In the genomic region with DNA sequence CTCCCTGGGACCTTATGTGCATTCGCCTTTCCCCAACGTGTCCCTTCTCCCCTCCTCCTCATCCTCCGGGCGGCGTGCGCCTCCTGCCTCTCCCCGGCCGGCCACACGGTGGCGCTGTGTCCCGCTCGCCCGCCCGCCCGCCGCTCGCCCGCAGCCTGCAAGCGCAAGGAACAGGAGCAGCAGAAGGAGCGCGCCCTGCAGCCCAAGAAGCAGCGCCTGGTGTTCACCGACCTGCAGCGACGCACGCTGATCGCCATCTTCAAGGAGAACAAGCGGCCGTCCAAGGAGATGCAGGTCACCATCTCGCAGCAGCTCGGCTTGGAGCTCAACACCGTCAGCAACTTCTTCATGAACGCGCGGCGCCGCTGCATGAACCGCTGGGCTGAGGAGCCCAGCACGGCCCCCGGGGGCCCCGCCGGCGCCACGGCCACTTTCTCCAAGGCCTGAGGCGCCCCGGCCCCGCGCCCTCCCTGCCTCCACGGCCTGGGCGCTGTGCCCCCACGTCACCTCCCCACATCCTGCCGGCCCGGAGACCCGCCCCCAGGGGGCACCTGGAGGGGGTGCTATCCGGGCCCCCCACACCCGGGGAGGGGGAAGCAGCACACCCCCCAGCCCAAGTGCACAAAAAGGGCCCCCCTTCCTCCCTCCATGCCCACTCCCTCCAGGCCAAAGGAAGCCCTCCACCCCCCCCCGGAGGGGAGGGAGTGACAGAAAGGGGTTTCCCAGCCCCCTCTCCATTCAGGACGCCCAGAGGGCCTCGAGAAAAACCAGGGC, we compare ENCODE assay signal across 2 cellular contexts.
TF ChIP-seq lines count a peak whose summit lies in the region.

No MANE protein-coding gene starts in this region.

TF ChIP-seq in IMR-90, 13 proteins besides CTCF, POLR2A, EP300 and RAD21:
- TF ChIP-seq RCOR1 (IDR thresholded peaks at IDR 0.05; ENCODE audit: insufficient replicate concordance, low read length) (no peak), FOS (IDR thresholded peaks at IDR 0.05; ENCODE audit: low read depth, low read length) (no peak), RFX5 (IDR thresholded peaks at IDR 0.05; ENCODE audit: low read depth, low read length) (no peak), MXI1 (IDR thresholded peaks at IDR 0.05; ENCODE audit: borderline replicate concordance, low read depth, low read length) (no peak), SMC3 (IDR thresholded peaks at IDR 0.05; ENCODE audit: low read depth, low read length) (no peak), CEBPB (IDR thresholded peaks at IDR 0.05; ENCODE audit: low read depth, low read length) (no peak), CHD1 (IDR thresholded peaks at IDR 0.05; ENCODE audit: low read depth, low read length) (no peak), MAZ (IDR thresholded peaks at IDR 0.05; ENCODE audit: borderline replicate concordance, low read depth, low read length) (no peak)

TF ChIP-seq in K562, 482 proteins besides CTCF, POLR2A, EP300 and RAD21 (continues in another document):
- TF ChIP-seq ZNF316 (IDR thresholded peaks at IDR 0.05) (no peak), ZBTB17 (CRISPR knock-in tag; IDR thresholded peaks at IDR 0.05) (no peak), CAMTA2 (CRISPR knock-in tag; conservative IDR thresholded peaks at IDR 0.05) (no peak), PURB (CRISPR knock-in tag; IDR thresholded peaks at IDR 0.05; ENCODE audit: low read depth) (no peak), MYNN (IDR thresholded peaks at IDR 0.05) (no peak), MYNN (CRISPR knock-in tag; IDR thresholded peaks at IDR 0.05) (no peak), TRIM24 (IDR thresholded peaks at IDR 0.05) (peak in 1 of 2 experiments; percentile 57; a peak in 2 of 4 replicates), CBFA2T2 (conservative IDR thresholded peaks at IDR 0.05) (no peak), ZNF165 (CRISPR knock-in tag; IDR thresholded peaks at IDR 0.05; ENCODE audit: borderline replicate concordance) (no peak), JUN (IDR thresholded peaks at IDR 0.05; ENCODE audit: borderline replicate concordance, low read depth, low read length) (no peak), JUN (CRISPR knock-in tag; IDR thresholded peaks at IDR 0.05; ENCODE audit: borderline replicate concordance) (no peak), ZNF644 (tag; IDR thresholded peaks at IDR 0.05; ENCODE audit: low read depth) (no peak), CBX1 (IDR thresholded peaks at IDR 0.05; ENCODE audit: low read depth) (peak; percentile 97; the same call in 1 of the 2 replicates), ZFPM2 (CRISPR knock-in tag; IDR thresholded peaks at IDR 0.05) (no peak), STAG1 (CRISPR knock-in tag; IDR thresholded peaks at IDR 0.05; ENCODE audit: borderline replicate concordance) (peak; percentile 43; the same call in 1 of the 2 replicates), BCOR (IDR thresholded peaks at IDR 0.05) (peak; percentile 37; the same call in 1 of the 2 replicates), TEAD1 (CRISPR knock-in tag; IDR thresholded peaks at IDR 0.05) (peak in 1 of 2 experiments; percentile 62; a peak in 1 of 4 replicates), ZNF584 (CRISPR knock-in tag; IDR thresholded peaks at IDR 0.05; ENCODE audit: low read depth) (no peak), PCBP2 (IDR thresholded peaks at IDR 0.05; ENCODE audit: low read depth, low read length, poor library complexity, severe bottlenecking) (peak; percentile 76), RB1 (IDR thresholded peaks at IDR 0.05; ENCODE audit: low read depth) (0 out of 2 replicates have a peak, but pooled peaks have one; percentile 69), SMARCA5 (IDR thresholded peaks at IDR 0.05) (no peak), CHD4 (IDR thresholded peaks at IDR 0.05; ENCODE audit: insufficient read depth, insufficient replicate concordance, low read depth, low read length, poor library complexity, severe bottlenecking) (peak; percentile 89), RBM25 (IDR thresholded peaks at IDR 0.05; ENCODE audit: low read depth, low read length, severe bottlenecking) (peak; percentile 22), SP1 (CRISPR knock-in tag; IDR thresholded peaks at IDR 0.05) (peak; percentile 59; the same call in 1 of the 2 replicates), ZNF263 (CRISPR knock-in tag; IDR thresholded peaks at IDR 0.05; ENCODE audit: borderline replicate concordance) (0 out of 2 replicates have a peak, but pooled peaks have one; percentile 11), GATA2 (CRISPR knock-in tag; IDR thresholded peaks at IDR 0.05) (0 out of 2 replicates have a peak, but pooled peaks have one; percentile 16), TRIM28 (IDR thresholded peaks at IDR 0.05) (peak; percentile 56; the same call in 1 of the 2 replicates), NCOR1 (IDR thresholded peaks at IDR 0.05) (no peak), CBFA2T3 (IDR thresholded peaks at IDR 0.05) (no peak), GABPB1 (CRISPR knock-in tag; IDR thresholded peaks at IDR 0.05) (peak; percentile 67; the same call in 1 of the 2 replicates), ZEB2 (IDR thresholded peaks at IDR 0.05) (peak; percentile 44; the same call in 1 of the 2 replicates), XRCC4 (IDR thresholded peaks at IDR 0.05; ENCODE audit: extremely low read depth, insufficient read depth, insufficient read length) (no peak), ARID1B (IDR thresholded peaks at IDR 0.05) (no peak), NFATC3 (IDR thresholded peaks at IDR 0.05) (no peak), RBM22 (IDR thresholded peaks at IDR 0.05; ENCODE audit: low read depth, low read length, poor library complexity, severe bottlenecking) (no peak), ZNF445 (CRISPR knock-in tag; IDR thresholded peaks at IDR 0.05; ENCODE audit: low read depth) (no peak)
- TF ChIP-seq, protein P1, sequence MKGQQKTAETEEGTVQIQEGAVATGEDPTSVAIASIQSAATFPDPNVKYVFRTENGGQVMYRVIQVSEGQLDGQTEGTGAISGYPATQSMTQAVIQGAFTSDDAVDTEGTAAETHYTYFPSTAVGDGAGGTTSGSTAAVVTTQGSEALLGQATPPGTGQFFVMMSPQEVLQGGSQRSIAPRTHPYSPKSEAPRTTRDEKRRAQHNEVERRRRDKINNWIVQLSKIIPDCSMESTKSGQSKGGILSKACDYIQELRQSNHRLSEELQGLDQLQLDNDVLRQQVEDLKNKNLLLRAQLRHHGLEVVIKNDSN (CRISPR knock-in tag; IDR thresholded peaks at IDR 0.05) = peak; percentile 32; the same call in 1 of the 2 replicates
- TF ChIP-seq, protein P2, sequence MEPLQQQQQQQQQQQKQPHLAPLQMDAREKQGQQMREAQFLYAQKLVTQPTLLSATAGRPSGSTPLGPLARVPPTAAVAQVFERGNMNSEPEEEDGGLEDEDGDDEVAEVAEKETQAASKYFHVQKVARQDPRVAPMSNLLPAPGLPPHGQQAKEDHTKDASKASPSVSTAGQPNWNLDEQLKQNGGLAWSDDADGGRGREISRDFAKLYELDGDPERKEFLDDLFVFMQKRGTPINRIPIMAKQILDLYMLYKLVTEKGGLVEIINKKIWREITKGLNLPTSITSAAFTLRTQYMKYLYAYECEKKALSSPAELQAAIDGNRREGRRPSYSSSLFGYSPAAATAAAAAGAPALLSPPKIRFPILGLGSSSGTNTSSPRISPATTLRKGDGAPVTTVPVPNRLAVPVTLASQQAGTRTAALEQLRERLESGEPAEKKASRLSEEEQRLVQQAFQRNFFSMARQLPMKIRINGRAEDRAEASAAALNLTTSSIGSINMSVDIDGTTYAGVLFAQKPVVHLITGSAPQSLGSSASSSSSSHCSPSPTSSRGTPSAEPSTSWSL (CRISPR knock-in tag; IDR thresholded peaks at IDR 0.05; ENCODE audit: borderline replicate concordance) = no peak
- TF ChIP-seq, protein P3, sequence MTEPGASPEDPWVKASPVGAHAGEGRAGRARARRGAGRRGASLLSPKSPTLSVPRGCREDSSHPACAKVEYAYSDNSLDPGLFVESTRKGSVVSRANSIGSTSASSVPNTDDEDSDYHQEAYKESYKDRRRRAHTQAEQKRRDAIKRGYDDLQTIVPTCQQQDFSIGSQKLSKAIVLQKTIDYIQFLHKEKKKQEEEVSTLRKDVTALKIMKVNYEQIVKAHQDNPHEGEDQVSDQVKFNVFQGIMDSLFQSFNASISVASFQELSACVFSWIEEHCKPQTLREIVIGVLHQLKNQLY (CRISPR knock-in tag; conservative IDR thresholded peaks at IDR 0.05) = no peak
- TF ChIP-seq, protein P4, sequence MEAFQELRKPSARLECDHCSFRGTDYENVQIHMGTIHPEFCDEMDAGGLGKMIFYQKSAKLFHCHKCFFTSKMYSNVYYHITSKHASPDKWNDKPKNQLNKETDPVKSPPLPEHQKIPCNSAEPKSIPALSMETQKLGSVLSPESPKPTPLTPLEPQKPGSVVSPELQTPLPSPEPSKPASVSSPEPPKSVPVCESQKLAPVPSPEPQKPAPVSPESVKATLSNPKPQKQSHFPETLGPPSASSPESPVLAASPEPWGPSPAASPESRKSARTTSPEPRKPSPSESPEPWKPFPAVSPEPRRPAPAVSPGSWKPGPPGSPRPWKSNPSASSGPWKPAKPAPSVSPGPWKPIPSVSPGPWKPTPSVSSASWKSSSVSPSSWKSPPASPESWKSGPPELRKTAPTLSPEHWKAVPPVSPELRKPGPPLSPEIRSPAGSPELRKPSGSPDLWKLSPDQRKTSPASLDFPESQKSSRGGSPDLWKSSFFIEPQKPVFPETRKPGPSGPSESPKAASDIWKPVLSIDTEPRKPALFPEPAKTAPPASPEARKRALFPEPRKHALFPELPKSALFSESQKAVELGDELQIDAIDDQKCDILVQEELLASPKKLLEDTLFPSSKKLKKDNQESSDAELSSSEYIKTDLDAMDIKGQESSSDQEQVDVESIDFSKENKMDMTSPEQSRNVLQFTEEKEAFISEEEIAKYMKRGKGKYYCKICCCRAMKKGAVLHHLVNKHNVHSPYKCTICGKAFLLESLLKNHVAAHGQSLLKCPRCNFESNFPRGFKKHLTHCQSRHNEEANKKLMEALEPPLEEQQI (IDR thresholded peaks at IDR 0.05) = no peak
- TF ChIP-seq, protein P5, sequence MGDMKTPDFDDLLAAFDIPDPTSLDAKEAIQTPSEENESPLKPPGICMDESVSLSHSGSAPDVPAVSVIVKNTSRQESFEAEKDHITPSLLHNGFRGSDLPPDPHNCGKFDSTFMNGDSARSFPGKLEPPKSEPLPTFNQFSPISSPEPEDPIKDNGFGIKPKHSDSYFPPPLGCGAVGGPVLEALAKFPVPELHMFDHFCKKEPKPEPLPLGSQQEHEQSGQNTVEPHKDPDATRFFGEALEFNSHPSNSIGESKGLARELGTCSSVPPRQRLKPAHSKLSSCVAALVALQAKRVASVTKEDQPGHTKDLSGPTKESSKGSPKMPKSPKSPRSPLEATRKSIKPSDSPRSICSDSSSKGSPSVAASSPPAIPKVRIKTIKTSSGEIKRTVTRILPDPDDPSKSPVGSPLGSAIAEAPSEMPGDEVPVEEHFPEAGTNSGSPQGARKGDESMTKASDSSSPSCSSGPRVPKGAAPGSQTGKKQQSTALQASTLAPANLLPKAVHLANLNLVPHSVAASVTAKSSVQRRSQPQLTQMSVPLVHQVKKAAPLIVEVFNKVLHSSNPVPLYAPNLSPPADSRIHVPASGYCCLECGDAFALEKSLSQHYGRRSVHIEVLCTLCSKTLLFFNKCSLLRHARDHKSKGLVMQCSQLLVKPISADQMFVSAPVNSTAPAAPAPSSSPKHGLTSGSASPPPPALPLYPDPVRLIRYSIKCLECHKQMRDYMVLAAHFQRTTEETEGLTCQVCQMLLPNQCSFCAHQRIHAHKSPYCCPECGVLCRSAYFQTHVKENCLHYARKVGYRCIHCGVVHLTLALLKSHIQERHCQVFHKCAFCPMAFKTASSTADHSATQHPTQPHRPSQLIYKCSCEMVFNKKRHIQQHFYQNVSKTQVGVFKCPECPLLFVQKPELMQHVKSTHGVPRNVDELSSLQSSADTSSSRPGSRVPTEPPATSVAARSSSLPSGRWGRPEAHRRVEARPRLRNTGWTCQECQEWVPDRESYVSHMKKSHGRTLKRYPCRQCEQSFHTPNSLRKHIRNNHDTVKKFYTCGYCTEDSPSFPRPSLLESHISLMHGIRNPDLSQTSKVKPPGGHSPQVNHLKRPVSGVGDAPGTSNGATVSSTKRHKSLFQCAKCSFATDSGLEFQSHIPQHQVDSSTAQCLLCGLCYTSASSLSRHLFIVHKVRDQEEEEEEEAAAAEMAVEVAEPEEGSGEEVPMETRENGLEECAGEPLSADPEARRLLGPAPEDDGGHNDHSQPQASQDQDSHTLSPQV (IDR thresholded peaks at IDR 0.05) = no peak
- TF ChIP-seq, protein P6, sequence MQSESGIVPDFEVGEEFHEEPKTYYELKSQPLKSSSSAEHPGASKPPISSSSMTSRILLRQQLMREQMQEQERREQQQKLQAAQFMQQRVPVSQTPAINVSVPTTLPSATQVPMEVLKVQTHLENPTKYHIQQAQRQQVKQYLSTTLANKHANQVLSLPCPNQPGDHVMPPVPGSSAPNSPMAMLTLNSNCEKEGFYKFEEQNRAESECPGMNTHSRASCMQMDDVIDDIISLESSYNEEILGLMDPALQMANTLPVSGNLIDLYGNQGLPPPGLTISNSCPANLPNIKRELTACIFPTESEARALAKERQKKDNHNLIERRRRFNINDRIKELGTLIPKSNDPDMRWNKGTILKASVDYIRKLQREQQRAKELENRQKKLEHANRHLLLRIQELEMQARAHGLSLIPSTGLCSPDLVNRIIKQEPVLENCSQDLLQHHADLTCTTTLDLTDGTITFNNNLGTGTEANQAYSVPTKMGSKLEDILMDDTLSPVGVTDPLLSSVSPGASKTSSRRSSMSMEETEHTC (IDR thresholded peaks at IDR 0.05) = no peak
- TF ChIP-seq, protein P7, sequence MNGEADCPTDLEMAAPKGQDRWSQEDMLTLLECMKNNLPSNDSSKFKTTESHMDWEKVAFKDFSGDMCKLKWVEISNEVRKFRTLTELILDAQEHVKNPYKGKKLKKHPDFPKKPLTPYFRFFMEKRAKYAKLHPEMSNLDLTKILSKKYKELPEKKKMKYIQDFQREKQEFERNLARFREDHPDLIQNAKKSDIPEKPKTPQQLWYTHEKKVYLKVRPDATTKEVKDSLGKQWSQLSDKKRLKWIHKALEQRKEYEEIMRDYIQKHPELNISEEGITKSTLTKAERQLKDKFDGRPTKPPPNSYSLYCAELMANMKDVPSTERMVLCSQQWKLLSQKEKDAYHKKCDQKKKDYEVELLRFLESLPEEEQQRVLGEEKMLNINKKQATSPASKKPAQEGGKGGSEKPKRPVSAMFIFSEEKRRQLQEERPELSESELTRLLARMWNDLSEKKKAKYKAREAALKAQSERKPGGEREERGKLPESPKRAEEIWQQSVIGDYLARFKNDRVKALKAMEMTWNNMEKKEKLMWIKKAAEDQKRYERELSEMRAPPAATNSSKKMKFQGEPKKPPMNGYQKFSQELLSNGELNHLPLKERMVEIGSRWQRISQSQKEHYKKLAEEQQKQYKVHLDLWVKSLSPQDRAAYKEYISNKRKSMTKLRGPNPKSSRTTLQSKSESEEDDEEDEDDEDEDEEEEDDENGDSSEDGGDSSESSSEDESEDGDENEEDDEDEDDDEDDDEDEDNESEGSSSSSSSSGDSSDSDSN (IDR thresholded peaks at IDR 0.05; ENCODE audit: borderline replicate concordance in 1 of 2, low read depth in 2 of 2, low read length in 2 of 2) = 0 out of 4 replicates have a peak, but pooled peaks of 1 of the 2 experiments have one; percentile 55
- TF ChIP-seq, protein P8, sequence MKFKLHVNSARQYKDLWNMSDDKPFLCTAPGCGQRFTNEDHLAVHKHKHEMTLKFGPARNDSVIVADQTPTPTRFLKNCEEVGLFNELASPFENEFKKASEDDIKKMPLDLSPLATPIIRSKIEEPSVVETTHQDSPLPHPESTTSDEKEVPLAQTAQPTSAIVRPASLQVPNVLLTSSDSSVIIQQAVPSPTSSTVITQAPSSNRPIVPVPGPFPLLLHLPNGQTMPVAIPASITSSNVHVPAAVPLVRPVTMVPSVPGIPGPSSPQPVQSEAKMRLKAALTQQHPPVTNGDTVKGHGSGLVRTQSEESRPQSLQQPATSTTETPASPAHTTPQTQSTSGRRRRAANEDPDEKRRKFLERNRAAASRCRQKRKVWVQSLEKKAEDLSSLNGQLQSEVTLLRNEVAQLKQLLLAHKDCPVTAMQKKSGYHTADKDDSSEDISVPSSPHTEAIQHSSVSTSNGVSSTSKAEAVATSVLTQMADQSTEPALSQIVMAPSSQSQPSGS (CRISPR knock-in tag; IDR thresholded peaks at IDR 0.05) = no peak
